In the genomic region with DNA sequence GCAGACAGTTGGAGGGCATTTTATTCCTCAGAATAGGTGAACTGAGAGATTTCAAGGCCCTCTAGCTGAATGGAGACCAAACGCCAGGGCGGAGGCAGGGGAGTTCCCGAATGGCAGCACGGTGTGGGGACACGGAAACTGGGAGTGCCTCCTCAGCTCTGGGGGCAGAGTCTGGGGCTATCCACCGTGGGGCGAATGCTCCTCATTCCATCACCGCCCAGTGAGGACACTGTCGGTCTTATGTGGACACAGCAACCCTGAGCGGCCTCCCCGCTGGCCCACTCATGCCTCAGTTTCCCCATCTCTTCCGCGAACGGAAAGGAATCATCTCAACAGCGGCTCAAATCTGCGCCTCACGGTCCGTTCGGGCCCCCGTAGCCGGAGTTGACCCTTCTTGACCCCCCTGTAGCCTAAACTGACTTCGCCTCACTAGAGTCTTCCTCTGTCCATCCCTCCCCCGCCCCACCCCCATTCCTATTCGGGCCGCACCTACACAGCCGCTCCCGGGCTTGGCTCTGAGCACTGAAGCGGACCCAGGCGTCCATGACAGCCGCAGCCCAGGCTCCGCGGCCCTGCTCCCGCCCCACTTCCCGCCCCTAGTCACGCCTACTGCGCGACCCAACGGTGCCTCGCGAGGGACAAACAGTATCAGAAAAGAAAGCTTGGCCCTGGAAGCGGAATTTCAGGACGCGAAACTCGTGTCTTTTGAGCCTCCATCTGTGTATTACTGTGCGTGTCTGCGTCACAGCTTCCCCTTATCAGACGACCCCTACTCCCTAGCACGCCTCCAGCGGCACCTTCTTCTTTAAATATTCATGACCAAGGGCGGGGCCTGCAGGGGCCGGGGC, we compare ENCODE assay signal across 1 cellular context.
TF ChIP-seq lines count a peak whose summit lies in the region.

PEX11B (minus strand) TSS at position 574 of the 848 bp plus-strand sequence; CDS start at position 545, 29 bp downstream.

TF ChIP-seq in K562, 482 proteins besides CTCF, POLR2A, EP300 and RAD21 (continued from another document and continues in another):
- TF ChIP-seq ZMIZ1 (IDR thresholded peaks at IDR 0.05; ENCODE audit: low read depth in 2 of 2, low read length in 2 of 2) (0 out of 4 replicates have a peak, but pooled peaks of 1 of the 2 experiments have one; percentile 13), ZNF263 (CRISPR knock-in tag; IDR thresholded peaks at IDR 0.05; ENCODE audit: borderline replicate concordance) (peak; percentile 59), CHD2 (IDR thresholded peaks at IDR 0.05; ENCODE audit: low read depth, low read length) (peak; percentile 89), LEF1 (IDR thresholded peaks at IDR 0.05) (no peak), MXI1 (IDR thresholded peaks at IDR 0.05; ENCODE audit: low read depth, low read length) (peak; percentile 75), HCFC1 (IDR thresholded peaks at IDR 0.05; ENCODE audit: low read depth, low read length) (peak; percentile 56; the same call in 1 of the 2 replicates), DNMT1 (IDR thresholded peaks at IDR 0.05) (no peak), GMEB1 (CRISPR knock-in tag; IDR thresholded peaks at IDR 0.05) (peak; percentile 44), ZNF57 (CRISPR knock-in tag; IDR thresholded peaks at IDR 0.05) (no peak), ZNF174 (CRISPR knock-in tag; IDR thresholded peaks at IDR 0.05) (no peak), JUND (IDR thresholded peaks at IDR 0.05; ENCODE audit: borderline replicate concordance, low read depth, low read length) (0 out of 2 replicates have a peak, but pooled peaks have one; percentile 11), JUND (tag; IDR thresholded peaks at IDR 0.05; ENCODE audit: borderline replicate concordance, low read depth, low read length) (no peak), ZBTB8A (IDR thresholded peaks at IDR 0.05; ENCODE audit: partially characterized antibody) (no peak), FUS (optimal IDR thresholded peaks at IDR 0.05; ENCODE audit: low read depth, low read length) (no peak), ZBTB40 (IDR thresholded peaks at IDR 0.05) (no peak), ZBTB40 (CRISPR knock-in tag; IDR thresholded peaks at IDR 0.05) (no peak), SMARCB1 (IDR thresholded peaks at IDR 0.05; ENCODE audit: insufficient read length, low read depth) (no peak), MED1 (CRISPR knock-in tag; IDR thresholded peaks at IDR 0.05; ENCODE audit: borderline replicate concordance) (no peak), THRAP3 (IDR thresholded peaks at IDR 0.05; ENCODE audit: borderline replicate concordance) (no peak), RBM15 (IDR thresholded peaks at IDR 0.05; ENCODE audit: insufficient read depth, low read length) (no peak), CAMTA2 (CRISPR knock-in tag; conservative IDR thresholded peaks at IDR 0.05) (no peak), TAL1 (IDR thresholded peaks at IDR 0.05) (no peak), SMAD3 (CRISPR knock-in tag; conservative IDR thresholded peaks at IDR 0.05) (no peak), KDM1A (IDR thresholded peaks at IDR 0.05) (no peak), TCF3 (CRISPR knock-in tag; IDR thresholded peaks at IDR 0.05) (no peak), KDM4B (IDR thresholded peaks at IDR 0.05; ENCODE audit: borderline replicate concordance in 2 of 2, low read depth in 1 of 2) (no peak), L3MBTL2 (IDR thresholded peaks at IDR 0.05) (no peak; the same call in 1 of the 2 replicates), FOXA3 (CRISPR knock-in tag; conservative IDR thresholded peaks at IDR 0.05 in 1 of 2, IDR thresholded peaks at IDR 0.05 in 1 of 2) (peak in 1 of 2 experiments; percentile 75; a peak in 1 of 4 replicates), ASH1L (IDR thresholded peaks at IDR 0.05; ENCODE audit: borderline replicate concordance, low read depth, partially characterized antibody) (no peak), NR3C1 (CRISPR knock-in tag; IDR thresholded peaks at IDR 0.05) (no peak), SAFB (IDR thresholded peaks at IDR 0.05; ENCODE audit: borderline replicate concordance, low read depth, low read length) (no peak), FOXJ2 (tag; IDR thresholded peaks at IDR 0.05) (no peak), EWSR1 (IDR thresholded peaks at IDR 0.05; ENCODE audit: borderline replicate concordance, low read depth, partially characterized antibody) (no peak), HDGF (IDR thresholded peaks at IDR 0.05) (no peak), MCM3 (IDR thresholded peaks at IDR 0.05) (no peak), ELF4 (CRISPR knock-in tag; IDR thresholded peaks at IDR 0.05) (no peak), ZBTB2 (IDR thresholded peaks at IDR 0.05) (peak; percentile 73; the same call in 1 of the 2 replicates), RBFOX2 (IDR thresholded peaks at IDR 0.05; ENCODE audit: low read depth, low read length) (peak; percentile 75), IRF2 (CRISPR knock-in tag; IDR thresholded peaks at IDR 0.05) (no peak), ARNT (IDR thresholded peaks at IDR 0.05) (no peak), MAZ (CRISPR knock-in tag; conservative IDR thresholded peaks at IDR 0.05 in 1 of 2, IDR thresholded peaks at IDR 0.05 in 1 of 2) (peak in 1 of 2 experiments; percentile 29; a peak in 1 of 4 replicates), ZNF586 (CRISPR knock-in tag; conservative IDR thresholded peaks at IDR 0.05) (no peak), SUPT5H (IDR thresholded peaks at IDR 0.05) (peak; percentile 67), HNRNPLL (IDR thresholded peaks at IDR 0.05; ENCODE audit: low read depth, low read length, poor library complexity, severe bottlenecking) (peak; percentile 49), NEUROD1 (IDR thresholded peaks at IDR 0.05; ENCODE audit: borderline replicate concordance, low read depth, low read length, partially characterized antibody) (peak; percentile 70)
- TF ChIP-seq, protein P1, sequence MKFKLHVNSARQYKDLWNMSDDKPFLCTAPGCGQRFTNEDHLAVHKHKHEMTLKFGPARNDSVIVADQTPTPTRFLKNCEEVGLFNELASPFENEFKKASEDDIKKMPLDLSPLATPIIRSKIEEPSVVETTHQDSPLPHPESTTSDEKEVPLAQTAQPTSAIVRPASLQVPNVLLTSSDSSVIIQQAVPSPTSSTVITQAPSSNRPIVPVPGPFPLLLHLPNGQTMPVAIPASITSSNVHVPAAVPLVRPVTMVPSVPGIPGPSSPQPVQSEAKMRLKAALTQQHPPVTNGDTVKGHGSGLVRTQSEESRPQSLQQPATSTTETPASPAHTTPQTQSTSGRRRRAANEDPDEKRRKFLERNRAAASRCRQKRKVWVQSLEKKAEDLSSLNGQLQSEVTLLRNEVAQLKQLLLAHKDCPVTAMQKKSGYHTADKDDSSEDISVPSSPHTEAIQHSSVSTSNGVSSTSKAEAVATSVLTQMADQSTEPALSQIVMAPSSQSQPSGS (CRISPR knock-in tag; IDR thresholded peaks at IDR 0.05), result no peak
- TF ChIP-seq, protein P2, sequence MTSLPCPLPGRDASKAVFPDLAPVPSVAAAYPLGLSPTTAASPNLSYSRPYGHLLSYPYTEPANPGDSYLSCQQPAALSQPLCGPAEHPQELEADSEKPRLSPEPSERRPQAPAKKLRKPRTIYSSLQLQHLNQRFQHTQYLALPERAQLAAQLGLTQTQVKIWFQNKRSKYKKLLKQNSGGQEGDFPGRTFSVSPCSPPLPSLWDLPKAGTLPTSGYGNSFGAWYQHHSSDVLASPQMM (CRISPR knock-in tag; IDR thresholded peaks at IDR 0.05), result no peak
